In genomic region chr11:747176-748006, GRCh38 we compare ENCODE assay signal across 8 cellular contexts. TPM values are rescaled to one million over a fixed set of nuclear protein-coding genes. Genes with fewer than 3 reads are reported as not detected.
DNase-seq lines count a peak whose midpoint lies in the region; ATAC-seq and TF ChIP-seq lines count a peak whose summit lies in the region.

Gene TALDO1, plus strand, starts transcription at chr11:747464. Its CDS starts 18 bp downstream, at chr11:747482.

- H2BK12ac ChIP-seq in H9 (ENCODE audit: insufficient read length, low read depth, low read length), result no peak within 1 kb of the TSS

- H3K56ac ChIP-seq in H9 (ENCODE audit: insufficient read length, low read depth, low read length), result no peak within 1 kb of the TSS

- peak within 1 kb of the TSS; percentile 89 for H3K4me3 ChIP-seq in MG63

- H3K4me1 Mint-ChIP-seq in H9, result peaks cover 24 to 37% of the 10 kb centered on the region in 2 experiments
- H3K4me1 Mint-ChIP-seq in activated naive CD4-positive, alpha-beta T cell treated with anti-CD3 and anti-CD28 coated beads, Interleukin-2, amount 10 ng/mL, durations not matched to agents 7 days and 5 days, result peaks cover 21% of the 10 kb centered on the region

- no peak within 1 kb of the TSS for H2BK20ac ChIP-seq in H9 (ENCODE audit: low read depth, low read length, poor library complexity, severe bottlenecking)

- H2BK5ac ChIP-seq in H9 (ENCODE audit: insufficient read length, low read length), result no peak within 1 kb of the TSS

- H4K20me1 ChIP-seq in H9 (ENCODE audit: control insufficient read depth, insufficient read depth, insufficient read length), result no peaks in the 10 kb centered on the region

- H3K9me3 ChIP-seq in H9 (ENCODE audit: control insufficient read depth, low read depth, low read length), result no peaks in the 10 kb centered on the region
- H3K9me3 ChIP-seq in MG63, result no peaks in the 10 kb centered on the region

- peaks cover 8% of the 10 kb centered on the region for H3K79me1 ChIP-seq in H9 (ENCODE audit: insufficient read depth, low read depth, low read length, poor library complexity, severe bottlenecking)

- H2BK15ac ChIP-seq in H9 (ENCODE audit: low read depth, low read length), result no peak within 1 kb of the TSS; the same call in 1 of the 2 replicates

- H3K4me2 ChIP-seq in H9 (ENCODE audit: insufficient read depth, insufficient read length, low read length), result peak within 1 kb of the TSS; percentile 98

- CTCF ChIA-PET in activated naive CD4-positive, alpha-beta T cell treated with anti-CD3 and anti-CD28 coated beads, Interleukin-2, amount 10 ng/mL, durations not matched to agents 7 days and 5 days (lab: Charles Lee), result interaction anchor here (0.7 to 1.2 kb wide), 3 partner anchors 10 to 20 kb away, joined by 3 to 4 read pairs (median 4); no protein-coding TSS in a partner anchor

- peak within 1 kb of the TSS; percentile 83 to 92 for H3K4me3 Mint-ChIP-seq in H9
- peak within 1 kb of the TSS; percentile 88 for H3K4me3 Mint-ChIP-seq in activated naive CD4-positive, alpha-beta T cell treated with anti-CD3 and anti-CD28 coated beads, Interleukin-2, amount 10 ng/mL, durations not matched to agents 7 days and 5 days

- peaks cover 5% of the 10 kb centered on the region for H3K36me3 ChIP-seq in MG63

- no peak within 1 kb of the TSS for H3K23ac ChIP-seq in H9 (ENCODE audit: insufficient read length, low read depth, low read length)

- H4K91ac ChIP-seq in H9 (ENCODE audit: insufficient read length, low read depth, low read length), result peak within 1 kb of the TSS; percentile 28

- H3K27ac Mint-ChIP-seq in H9, result peak within 1 kb of the TSS; percentile 97 to 98 (median 98)
- peak within 1 kb of the TSS; percentile 89 for H3K27ac Mint-ChIP-seq in activated naive CD4-positive, alpha-beta T cell treated with anti-CD3 and anti-CD28 coated beads, Interleukin-2, amount 10 ng/mL, durations not matched to agents 7 days and 5 days

- peaks cover 10% of the 10 kb centered on the region for H3K23me2 ChIP-seq in H9 (ENCODE audit: insufficient read length, low read depth, low read length, poor library complexity, severe bottlenecking)

- H4K5ac ChIP-seq in H9 (ENCODE audit: insufficient read length, low read depth, low read length), result no peak within 1 kb of the TSS

- no peak within 1 kb of the TSS for H4K8ac ChIP-seq in H9 (replicated peaks; ENCODE audit: insufficient read length, low read depth, low read length)

- no peaks in the 10 kb centered on the region for H3K27me3 ChIP-seq in H9 (ENCODE audit: insufficient read depth, low read length)
- no peaks in the 10 kb centered on the region for H3K27me3 ChIP-seq in MG63

- peak within 1 kb of the TSS; percentile 50 for H3K27ac ChIP-seq in H9 (ENCODE audit: insufficient read length, low read depth, low read length)
- peak within 1 kb of the TSS; percentile 94 for H3K27ac ChIP-seq in temporal lobe (ENCODE audit: low read depth, low read length)

- H3K18ac ChIP-seq in H9 (ENCODE audit: insufficient read length, low read depth, low read length), result peak within 1 kb of the TSS; percentile 73

- peaks cover 7 to 18% (median 10%) of the 10 kb centered on the region in 3 experiments for H3K36me3 Mint-ChIP-seq in H9 (ENCODE audit: insufficient read depth in 1 of 3, low read depth in 3 of 3)
- peaks cover 9% of the 10 kb centered on the region for H3K36me3 Mint-ChIP-seq in activated naive CD4-positive, alpha-beta T cell treated with anti-CD3 and anti-CD28 coated beads, Interleukin-2, amount 10 ng/mL, durations not matched to agents 7 days and 5 days

- WGBS in H9 (ENCODE audit: extremely low coverage, insufficient read length, low lambda C conversion rate), result no CpG with 5 or more reads among the region's 110 CpGs

- no peak within 1 kb of the TSS for H3T11ph ChIP-seq in H9 (ENCODE audit: low read length)

- no peak within 1 kb of the TSS for H2AFZ ChIP-seq in H9 (ENCODE audit: low read length)

- in situ Hi-C loops in SK-MEL-5 (cut with HindIII; ENCODE audit: low pct_unique_long_range_greater_than_20kb, low sequenced_read_pairs), result no loop called here

- H3K4ac ChIP-seq in H9 (ENCODE audit: low read depth, low read length), result no peak within 1 kb of the TSS; the same call in 1 of the 2 replicates

- H3K9ac ChIP-seq in H9 (ENCODE audit: extremely low read depth, insufficient read length, low read length), result peak within 1 kb of the TSS; percentile 92

- H3K79me2 ChIP-seq in H9 (ENCODE audit: insufficient read depth, low read length), result peaks cover 37% of the 10 kb centered on the region

- no peaks in the 10 kb centered on the region for H3K27me3 Mint-ChIP-seq in H9 (ENCODE audit: low read depth)
- H3K27me3 Mint-ChIP-seq in activated naive CD4-positive, alpha-beta T cell treated with anti-CD3 and anti-CD28 coated beads, Interleukin-2, amount 10 ng/mL, durations not matched to agents 7 days and 5 days, result no peaks in the 10 kb centered on the region

- peak within 1 kb of the TSS; percentile 95 for H3K14ac ChIP-seq in H9 (ENCODE audit: insufficient read depth, low read length)

- no peaks in the 10 kb centered on the region; the same call in 1 of the 2 replicates for H3K4me1 ChIP-seq in H9 (ENCODE audit: insufficient read depth, low read length)

- DNase-seq in GF-D8 (lab: John Stamatoyannopoulos, UW) (peak; percentile 42), H9 (peak; percentile 93), MG63 (peak; percentile 93), SK-MEL-5 (ENCODE audit: low read depth, low spot score) (peak; percentile 86), germinal center (ENCODE audit: low spot score) (peak; percentile 91), omental fat pad (ENCODE audit: low spot score) (peak; percentile 65)
- peak; percentile 91 for DNase-seq in activated naive CD4-positive, alpha-beta T cell treated with anti-CD3 and anti-CD28 coated beads, Interleukin-2, amount 10 ng/mL, durations not matched to agents 7 days and 5 days

- H2AK5ac ChIP-seq in H9 (ENCODE audit: insufficient read length, low read length), result no peak within 1 kb of the TSS

- H3K9me3 Mint-ChIP-seq in H9, result no peaks in the 10 kb centered on the region
- no peaks in the 10 kb centered on the region for H3K9me3 Mint-ChIP-seq in activated naive CD4-positive, alpha-beta T cell treated with anti-CD3 and anti-CD28 coated beads, Interleukin-2, amount 10 ng/mL, durations not matched to agents 7 days and 5 days

- no peak within 1 kb of the TSS for H2BK120ac ChIP-seq in H9 (ENCODE audit: low read depth, low read length, poor library complexity, severe bottlenecking)

- TF ChIP-seq CTCF in H9 (conservative IDR thresholded peaks at IDR 0.05) (0 out of 3 replicates have a peak, but pooled peaks have one; percentile 16), omental fat pad (IDR thresholded peaks at IDR 0.05) (no peak)

- ATAC-seq in omental fat pad (ENCODE audit: low FRiP score), result peak; percentile 94

RNA-seq across cellular contexts. Expression of gene TALDO1, which starts in this region (rescaled TPM):
- 268 and 300 TPM in 2 replicates for total RNA-seq in H9 (2021)
- 200 and 209 TPM in 2 replicates for total RNA-seq in MG63 (2014; rRNA removed; shearing (Covaris generic); ENCODE audit: low replicate concordance)
- 206 and 219 TPM in 2 replicates for total RNA-seq in SK-MEL-5 (2014; rRNA removed; shearing (Covaris generic))
- polyA plus RNA-seq in SK-MEL-5 (2015; cell fraction: cytosol; rRNA removed), result 202 and 242 TPM in 2 replicates
- 65.8 and 73.8 TPM in 2 replicates for polyA plus RNA-seq in SK-MEL-5 (2015; cell fraction: nucleus; rRNA removed)
- 100 to 1,000 TPM; 183 to 295 (median 239) TPM for total RNA-seq in omental fat pad
- 56.3 TPM for total RNA-seq in temporal lobe

Comparison
In these comparisons a context has a peak if more than half of its experiments do, and no peak if none do; other contexts are left out.
1. Peak in every context shown above with its lines: DNase-seq, ATAC-seq, H3K4me3 ChIP-seq and H3K27ac ChIP-seq.
2. DNase-seq: peak in every context shown above with its lines; median percentile 93 in H9; 93 in MG63; 91 in activated naive CD4-positive, alpha-beta T cell treated with anti-CD3 and anti-CD28 coated beads, Interleukin-2, amount 10 ng/mL, durations not matched to agents 7 days and 5 days; 91 in germinal center; 86 in SK-MEL-5; 65 in omental fat pad; 42 in GF-D8.